In genomic region chr9:131252120-131252519, GRCh38 we compare ENCODE assay signal across 10 cellular contexts. TPM values are rescaled to one million over a fixed set of nuclear protein-coding genes. Genes with fewer than 3 reads are reported as not detected.
DNase-seq lines count a peak whose midpoint lies in the region; ATAC-seq, FAIRE-seq and TF ChIP-seq lines count a peak whose summit lies in the region.
"Had no signal": no experiment of that assay in that cellular context is flagged by ENCODE, and none has a peak within 500 bp of the region (broad histone marks: within the 10 kb centered on the region; RNA-seq: fewer than 3 reads in every experiment).

No MANE protein-coding gene starts in this region.

- FAIRE-seq in GM12892 (lab: Jason Lieb, UNC), result peak; percentile 21

- DNase-seq in GM12892 (ENCODE audit: insufficient read length), result no peak
- DNase-seq in foreskin fibroblast, result no peak
- no peak for DNase-seq in DMS153 (lab: John Stamatoyannopoulos, UW)
- DNase-seq: NCI-H526 treated with DMSO at 0.1 percent for 48 hours had no signal

- H3K27ac ChIP-seq in skin epidermis, result peak overlapping the region in 17 of 21 experiments; percentile 20 to 95 (median 67)

- peak overlapping the region; percentile 81 for H3K4me3 Mint-ChIP-seq in dendritic cell treated with granulocyte-macrophage colony-stimulating factor and Interleukin-4, amounts not matched to agents 40 ng/mL and 50 ng/mL, for 4 days

- no peaks in the 10 kb centered on the region for H3K9me3 Mint-ChIP-seq in dendritic cell treated with granulocyte-macrophage colony-stimulating factor and Interleukin-4, amounts not matched to agents 40 ng/mL and 50 ng/mL, for 4 days

- intact Hi-C loops in dendritic cell treated with granulocyte-macrophage colony-stimulating factor and Interleukin-4, amounts not matched to agents 40 ng/mL and 50 ng/mL, for 4 days (cut with micrococcal nuclease), result no loop called here

- TF ChIP-seq POLR2A in GM12892 (IDR thresholded peaks at IDR 0.05; ENCODE audit: low read depth, low read length), result no peak

- H3K4me1 Mint-ChIP-seq in dendritic cell treated with granulocyte-macrophage colony-stimulating factor and Interleukin-4, amounts not matched to agents 40 ng/mL and 50 ng/mL, for 4 days (ENCODE audit: low read depth), result peaks cover 55% of the 10 kb centered on the region

- peaks cover 1% of the 10 kb centered on the region for H3K36me3 Mint-ChIP-seq in dendritic cell treated with granulocyte-macrophage colony-stimulating factor and Interleukin-4, amounts not matched to agents 40 ng/mL and 50 ng/mL, for 4 days (ENCODE audit: low read depth)

- no peak for TF ChIP-seq CTCF in foreskin fibroblast (IDR thresholded peaks at IDR 0.05; ENCODE audit: low read depth, low read length)

- H3K4me3 ChIP-seq in skin epidermis (peak overlapping the region in 6 of 7 experiments; percentile 1 to 31 (median 26)), foreskin fibroblast (ENCODE audit: low read depth in 1 of 2, low read length in 2 of 2) (no peak overlapping the region)
- H3K4me3 ChIP-seq: lung had no signal

- ATAC-seq in HG03432 (IDR thresholded peaks at IDR 0.05; ENCODE audit: unreplicated experiment) (peak; percentile 11), HG02981 (IDR thresholded peaks at IDR 0.05; ENCODE audit: unreplicated experiment) (no peak)
- ATAC-seq: HCT116 had no signal

- no peaks in the 10 kb centered on the region for H3K27me3 Mint-ChIP-seq in dendritic cell treated with granulocyte-macrophage colony-stimulating factor and Interleukin-4, amounts not matched to agents 40 ng/mL and 50 ng/mL, for 4 days

- H3K27ac Mint-ChIP-seq in dendritic cell treated with granulocyte-macrophage colony-stimulating factor and Interleukin-4, amounts not matched to agents 40 ng/mL and 50 ng/mL, for 4 days, result peak overlapping the region; percentile 90

RNA-seq across cellular contexts. Expression of gene FAM78A, which starts 24.2 kb away (rescaled TPM):
- 6.8 TPM for polyA plus RNA-seq in GM12892 (2012; ENCODE audit: missing spikeins)

RNA-seq across cellular contexts. Expression of gene PLPP7, which starts 37.4 kb away (rescaled TPM):
- polyA plus RNA-seq in GM12892 (2012; ENCODE audit: missing spikeins), result not detected

Comparison
In these comparisons a context has a peak if more than half of its experiments do, and no peak if none do; other contexts are left out.
1. H3K4me3 ChIP-seq: peak in skin epidermis (6 of 7); none in foreskin fibroblast (0 of 2).